27 cellular contexts compared by ENCODE assay signal in genomic region chr20:18299364-18299763, GRCh38. TPM values are rescaled to one million over a fixed set of nuclear protein-coding genes. Genes with fewer than 3 reads are reported as not detected.
DNase-seq lines count a peak whose midpoint lies in the region; ATAC-seq, FAIRE-seq and TF ChIP-seq lines count a peak whose summit lies in the region.
"Had no signal": no experiment of that assay in that cellular context is flagged by ENCODE, and none has a peak within 500 bp of the region (broad histone marks: within the 10 kb centered on the region; RNA-seq: fewer than 3 reads in every experiment).

No MANE protein-coding gene starts in this region.

- no peak overlapping the region for H2BK120ac ChIP-seq in H1 (replicated peaks; ENCODE audit: low read depth, low read length)

- H3K9me3 ChIP-seq in A673 (ENCODE audit: low read depth, low read length, poor library complexity, severe bottlenecking) (peaks cover 6% of the 10 kb centered on the region), H1 (ENCODE audit: insufficient read depth in 2 of 2, low read depth in 1 of 2, low read length in 1 of 2) (no peaks in the 10 kb centered on the region), SJCRH30 (replicated peaks) (no peaks in the 10 kb centered on the region; the same call in 1 of the 2 replicates)
- H3K9me3 ChIP-seq: BE2C had no signal

- H4K91ac ChIP-seq in H1 (replicated peaks; ENCODE audit: insufficient read length, low read length): no peak overlapping the region

- H3K18ac ChIP-seq in H1 (ENCODE audit: extremely low read depth, low read length): no peak overlapping the region

- ATAC-seq in activated T-cell treated with anti-CD3 and anti-CD28 coated beads, Interleukin-2, amount 50 U/mL, for 72 hours (replicated peaks in 1 of 2): no peak
- ATAC-seq in GM21381 (IDR thresholded peaks at IDR 0.05; ENCODE audit: unreplicated experiment): no peak
- ATAC-seq: A549, GM12878 had no signal

- no peak overlapping the region for H3K9ac ChIP-seq in H1 (replicated peaks in 1 of 4; ENCODE audit: extremely low read depth in 1 of 4, low read depth in 3 of 4, low read length in 3 of 4)
- H3K9ac ChIP-seq: BLaER1 had no signal

- no peak overlapping the region for H3K56ac ChIP-seq in H1 (replicated peaks; ENCODE audit: insufficient read length, low read depth, low read length)

- H2AK5ac ChIP-seq in H1 (ENCODE audit: low read depth, low read length): no peak overlapping the region

- H3K23me2 ChIP-seq in H1 (ENCODE audit: low read depth, low read length): no peaks in the 10 kb centered on the region

- no peaks in the 10 kb centered on the region for H3K4me1 Mint-ChIP-seq in activated T-cell treated with anti-CD3 and anti-CD28 coated beads, Interleukin-2, amount 50 U/mL, for 72 hours (ENCODE audit: low read depth)
- H3K4me1 Mint-ChIP-seq: CD8-positive, alpha-beta memory T cell had no signal

- peak overlapping the region; percentile 30 for H3K27ac Mint-ChIP-seq in activated T-cell treated with anti-CD3 and anti-CD28 coated beads, Interleukin-2, amount 50 U/mL, for 72 hours
- H3K27ac Mint-ChIP-seq: CD14-positive monocyte; CD4-positive, CD25-positive, alpha-beta regulatory T cell; CD8-positive, alpha-beta memory T cell had no signal

- H3K27me3 ChIP-seq in A673 (replicated peaks; ENCODE audit: insufficient read depth, low read depth, low read length, poor library complexity) (no peaks in the 10 kb centered on the region), H1 (replicated peaks in 1 of 4; ENCODE audit: control insufficient read depth in 3 of 4, extremely low read depth in 1 of 4, insufficient read depth in 3 of 4, low read length in 3 of 4) (no peaks in the 10 kb centered on the region), SJCRH30 (no peaks in the 10 kb centered on the region)
- H3K27me3 ChIP-seq: BE2C, BLaER1 had no signal

- H3K9me3 Mint-ChIP-seq in activated T-cell treated with anti-CD3 and anti-CD28 coated beads, Interleukin-2, amount 50 U/mL, for 72 hours: peaks cover 1 to 2% of the 10 kb centered on the region in 2 donors
- H3K9me3 Mint-ChIP-seq: CD4-positive, alpha-beta memory T cell had no signal

- no peak overlapping the region for H4K8ac ChIP-seq in H1 (ENCODE audit: extremely low read depth, insufficient read depth, low read length)

- H2BK20ac ChIP-seq in H1 (ENCODE audit: low read length): no peak overlapping the region

- peaks cover 4% of the 10 kb centered on the region for H3K36me3 ChIP-seq in A673 (ENCODE audit: insufficient read depth, low read length, poor library complexity, severe bottlenecking)
- peaks cover 0 to 3% (median 0%) of the 10 kb centered on the region in 4 experiments; a peak in 2 of 8 replicates for H3K36me3 ChIP-seq in H1 (ENCODE audit: control insufficient read depth in 2 of 4, insufficient read depth in 4 of 4, low read length in 3 of 4)
- peaks cover 21% of the 10 kb centered on the region for H3K36me3 ChIP-seq in SJCRH30

- H3K4me2 ChIP-seq in H1 (ENCODE audit: insufficient read depth in 1 of 2, low read depth in 2 of 2, low read length in 2 of 2): no peak overlapping the region
- H3K4me2 ChIP-seq: A549, BLaER1 had no signal

- H3K27ac ChIP-seq in A673 (ENCODE audit: low read depth, low read length, poor library complexity, severe bottlenecking): no peak overlapping the region
- H3K27ac ChIP-seq in H1 (ENCODE audit: low read depth, low read length): no peak overlapping the region
- no peak overlapping the region for H3K27ac ChIP-seq in SJCRH30
- H3K27ac ChIP-seq: 22Rv1, A549, BLaER1 had no signal

- TSS peak; percentile 5 for BruUV-seq in A673 (replicated peaks; lab: Mats Ljungman, UMichigan)

- no peak overlapping the region for H2BK15ac ChIP-seq in H1 (ENCODE audit: low read length)

- TF ChIP-seq POLR2A in H1 (IDR thresholded peaks at IDR 0.05; ENCODE audit: control extremely low read depth in 1 of 2, low read depth in 2 of 2, low read length in 2 of 2): no peak

- no peak overlapping the region for H3K4me3 Mint-ChIP-seq in activated T-cell treated with anti-CD3 and anti-CD28 coated beads, Interleukin-2, amount 50 U/mL, for 72 hours
- H3K4me3 Mint-ChIP-seq: CD14-positive monocyte; CD4-positive, alpha-beta memory T cell; CD4-positive, CD25-positive, alpha-beta regulatory T cell; CD8-positive, alpha-beta memory T cell had no signal

- 90% methylated on average over 3 of the region's 3 CpGs; no CpG with 5 or more reads in 1 of the 2 experiments for WGBS in H1 (ENCODE audit: extremely low coverage in 1 of 2, insufficient coverage in 1 of 2, insufficient read length in 1 of 2, insufficient replicate concordance in 2 of 2, low coverage in 1 of 2, low lambda C conversion rate in 2 of 2, missing lambda C conversion rate in 1 of 2), 2 experiments

- POLR2A ChIA-PET in A673 (lab: Charles Lee; ENCODE audit: low non-redundant PET) (no interaction called here), H1 (lab: Charles Lee; ENCODE audit: partially characterized antibody) (interaction anchor here (1.0 kb wide), 1 partner anchor 11 kb away, joined by 4 read pairs; the partner anchor contains the start of gene ZNF133)

- FAIRE-seq in H1 (lab: Jason Lieb, UNC): peak; percentile 36
- FAIRE-seq: GM12878, GM12892, GM18507 had no signal

- intact Hi-C loops in A673 (cut with micrococcal nuclease; ENCODE audit: unreplicated experiment): no loop called here

- H3K27me3 Mint-ChIP-seq in activated T-cell treated with anti-CD3 and anti-CD28 coated beads, Interleukin-2, amount 50 U/mL, for 72 hours (ENCODE audit: low read depth): no peaks in the 10 kb centered on the region
- H3K27me3 Mint-ChIP-seq: CD4-positive, alpha-beta memory T cell; CD8-positive, alpha-beta memory T cell had no signal

- H3K4me3 ChIP-seq in A673 (ENCODE audit: low read depth, low read length, poor library complexity, severe bottlenecking): no peak overlapping the region
- H3K4me3 ChIP-seq in H1 (ENCODE audit: extremely low read depth in 1 of 4, insufficient read depth in 2 of 4, low read depth in 3 of 4, low read length in 4 of 4): no peak overlapping the region
- no peak overlapping the region for H3K4me3 ChIP-seq in SJCRH30
- H3K4me3 ChIP-seq: A549, BLaER1, GM12878 had no signal

- H4K5ac ChIP-seq in H1 (ENCODE audit: insufficient read length, low read depth, low read length): no peak overlapping the region

- no peak overlapping the region for H2AFZ ChIP-seq in H1 (ENCODE audit: low read length)

- H3K14ac ChIP-seq in H1 (ENCODE audit: insufficient read length): no peak overlapping the region

- H2BK12ac ChIP-seq in H1 (ENCODE audit: low read depth, low read length): no peak overlapping the region

- no peak overlapping the region for H3K23ac ChIP-seq in H1 (ENCODE audit: insufficient read length)

- 0 out of 4 replicates have a peak, but pooled peaks cover 0 to 2% of the 10 kb centered on the region in 2 experiments for H3K79me2 ChIP-seq in H1 (ENCODE audit: control insufficient read depth in 1 of 2, insufficient read depth in 2 of 2, low read length in 2 of 2)

- H4K20me1 ChIP-seq in H1 (replicated peaks in 1 of 2; ENCODE audit: control insufficient read depth in 1 of 2, insufficient read depth in 2 of 2, low read length in 2 of 2): no peaks in the 10 kb centered on the region
- H4K20me1 ChIP-seq: BLaER1 had no signal

- H3K36me3 Mint-ChIP-seq in activated T-cell treated with anti-CD3 and anti-CD28 coated beads, Interleukin-2, amount 50 U/mL, for 72 hours (ENCODE audit: insufficient read depth in 2 of 2): peaks cover 2 to 8% of the 10 kb centered on the region in 2 donors

- H2BK5ac ChIP-seq in H1 (ENCODE audit: low read depth, low read length): no peak overlapping the region

- H3K4me1 ChIP-seq in A673 (ENCODE audit: insufficient read depth, low read length, poor library complexity, severe bottlenecking) (no peaks in the 10 kb centered on the region), H1 (replicated peaks in 1 of 4; ENCODE audit: control insufficient read depth in 3 of 4, insufficient read depth in 4 of 4, low read length in 3 of 4) (peaks cover 0 to 2% (median 0%) of the 10 kb centered on the region in 4 experiments; a peak in 1 of 7 replicates), SJCRH30 (no peaks in the 10 kb centered on the region)
- H3K4me1 ChIP-seq: A549, BE2C, BLaER1 had no signal

- CTCF ChIA-PET in A673 (lab: Charles Lee) (no interaction called here), H1 (lab: Charles Lee; ENCODE audit: partially characterized antibody) (no interaction called here)

- TF ChIP-seq CTCF in A673 (conservative IDR thresholded peaks at IDR 0.05; ENCODE audit: low read depth, low read length) (no peak), H1 (IDR thresholded peaks at IDR 0.05; ENCODE audit: control extremely low read depth in 1 of 3, insufficient read depth in 1 of 3, low read depth in 1 of 3, low read length in 3 of 3) (no peak)

- no peak for TF ChIP-seq RAD21 in H1 (IDR thresholded peaks at IDR 0.05 in 1 of 2, conservative IDR thresholded peaks at IDR 0.05 in 1 of 2; ENCODE audit: low read depth in 2 of 2, low read length in 2 of 2)

- TF ChIP-seq EP300 in H1 (IDR thresholded peaks at IDR 0.05; ENCODE audit: borderline replicate concordance in 1 of 2, low read depth in 2 of 2, low read length in 2 of 2): no peak

- no peak for DNase-seq in activated T-cell treated with anti-CD3 and anti-CD28 coated beads, Interleukin-2, amount 50 U/mL, for 72 hours
- DNase-seq in activated T-cell treated with anti-CD3 and anti-CD28 coated beads, Interleukin-2, amount 50 U/mL, for 1 hour: no peak
- DNase-seq in A673 (ENCODE audit: low spot score) (no peak), H1 (ENCODE audit: low read depth in 1 of 2, low spot score in 2 of 2) (no peak), SJCRH30 (no peak)
- DNase-seq: ACHN; BE2C; C1 segment of cervical spinal cord; CD4-positive, alpha-beta memory T cell; CD4-positive, CD25-positive, alpha-beta regulatory T cell; CD8-positive, alpha-beta memory T cell; COR-L47; DMS 273 treated with DMSO at 0.1 percent for 48 hours; DMS153; DMS53; DMS79; DND-41; EL; GDM1 had no signal

- H3K4ac ChIP-seq in H1 (replicated peaks; ENCODE audit: insufficient read length, low read depth, low read length): no peak overlapping the region

- H3K79me1 ChIP-seq in H1 (ENCODE audit: low read depth, low read length): no peaks in the 10 kb centered on the region

TF ChIP-seq in H1, 55 proteins besides CTCF, POLR2A, EP300 and RAD21 (continues in another document):
- no peak for TF ChIP-seq TCF12 (IDR thresholded peaks at IDR 0.05; ENCODE audit: low read depth, low read length)
- no peak for TF ChIP-seq BCL11A (IDR thresholded peaks at IDR 0.05; ENCODE audit: low read depth in 2 of 2, low read length in 2 of 2)

RNA-seq across cellular contexts. Expression of gene ZNF133, which starts 11.0 kb away (rescaled TPM):
- 10 to 100 TPM; 10.9 to 12.5 TPM for total RNA-seq in activated T-cell treated with anti-CD3 and anti-CD28 coated beads, Interleukin-2, amount 50 U/mL, for 72 hours
- 9.3 and 12.8 TPM in 2 replicates for total RNA-seq in A673 (2021)
- 12.1 and 14.3 TPM in 2 replicates for total RNA-seq in H1 (2021; fragmentation: NEBNext Ultra II Directional; extraction: Animal tissue kit (Norgen Biotek cat#: 25700))
- polyA plus RNA-seq in H1 (2011; rRNA removed): 13.2 and 15.8 TPM in 2 replicates
- polyA plus RNA-seq in H1 (2011; cell fraction: cytosol; rRNA removed): 18.4 TPM
- polyA plus RNA-seq in H1 (2011; cell fraction: nucleus; rRNA removed): 52.3 TPM
- 13.1 to 17.7 TPM (median 16.2 TPM) in 4 replicates for polyA plus RNA-seq in H1 (2012, experiment 1 of 2)
- polyA plus RNA-seq in H1 (2012, experiment 2 of 2): 4.8 TPM
- polyA plus RNA-seq in H1 (2013, experiment 1 of 2): 6.6 TPM
- polyA plus RNA-seq in H1 (2013, experiment 2 of 2): 6.6 TPM
- polyA minus RNA-seq in H1 (2011; rRNA and poly(A)+ RNA removed): 27.0 and 28.4 TPM in 2 replicates
- polyA minus RNA-seq in H1 (2011; cell fraction: cytosol; rRNA and poly(A)+ RNA removed): 9.2 TPM
- polyA minus RNA-seq in H1 (2011; cell fraction: nucleus; rRNA and poly(A)+ RNA removed): 17.6 TPM
- total RNA-seq in SJCRH30 (2014; rRNA removed; shearing (Covaris generic)): 16.2 and 16.4 TPM in 2 replicates
